ENCODE assay signal across 1 cellular context in the genomic region with DNA sequence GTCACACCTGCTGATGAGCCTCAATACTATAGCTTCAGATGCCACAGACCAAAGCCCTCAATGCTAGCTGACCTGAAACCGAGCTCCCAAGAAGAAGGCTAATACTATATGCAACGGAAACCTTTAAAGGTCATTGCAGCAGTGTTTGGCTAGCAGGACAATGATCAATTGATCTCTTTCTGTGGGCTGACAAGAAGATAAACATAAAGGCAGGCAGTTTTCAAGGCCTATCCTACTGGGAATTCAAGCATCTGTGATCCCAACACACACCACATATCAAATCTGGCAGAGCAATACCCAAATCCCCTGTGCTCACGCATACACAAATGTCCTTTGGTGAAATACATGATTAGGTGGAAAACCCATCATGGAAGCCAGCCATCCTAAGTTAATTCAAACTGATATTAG.
A peak's percentile ranks its signal among the peaks of the same experiment; 100 is the strongest.
TF ChIP-seq lines count a peak whose summit lies in the region.

No MANE protein-coding gene starts in this region.

TF ChIP-seq in HepG2, 621 proteins besides CTCF, POLR2A, EP300 and RAD21 (continues in another document):
- TF ChIP-seq ZNF746 (CRISPR knock-in tag; IDR thresholded peaks at IDR 0.05) = no peak
- TF ChIP-seq HIVEP1 (CRISPR knock-in tag; IDR thresholded peaks at IDR 0.05) = no peak
- no peak for TF ChIP-seq CAMTA2 (CRISPR knock-in tag; IDR thresholded peaks at IDR 0.05; ENCODE audit: borderline replicate concordance)
- no peak for TF ChIP-seq CENPT (CRISPR knock-in tag; IDR thresholded peaks at IDR 0.05; ENCODE audit: low read depth)
- TF ChIP-seq, protein P1, sequence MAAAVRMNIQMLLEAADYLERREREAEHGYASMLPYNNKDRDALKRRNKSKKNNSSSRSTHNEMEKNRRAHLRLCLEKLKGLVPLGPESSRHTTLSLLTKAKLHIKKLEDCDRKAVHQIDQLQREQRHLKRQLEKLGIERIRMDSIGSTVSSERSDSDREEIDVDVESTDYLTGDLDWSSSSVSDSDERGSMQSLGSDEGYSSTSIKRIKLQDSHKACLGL (CRISPR knock-in tag; IDR thresholded peaks at IDR 0.05) = no peak
- no peak for TF ChIP-seq MXD4 (CRISPR knock-in tag; IDR thresholded peaks at IDR 0.05)
- TF ChIP-seq CREM (IDR thresholded peaks at IDR 0.05) = peak; percentile 64; the same call in 1 of the 2 replicates
- no peak for TF ChIP-seq CREM (CRISPR knock-in tag; IDR thresholded peaks at IDR 0.05)
- TF ChIP-seq NRL (CRISPR knock-in tag; IDR thresholded peaks at IDR 0.05; ENCODE audit: borderline replicate concordance) = no peak
- TF ChIP-seq RORA (CRISPR knock-in tag; IDR thresholded peaks at IDR 0.05) = no peak
- TF ChIP-seq NPAS2 (CRISPR knock-in tag; IDR thresholded peaks at IDR 0.05; ENCODE audit: borderline replicate concordance) = no peak
- no peak for TF ChIP-seq ZNF549 (CRISPR knock-in tag; IDR thresholded peaks at IDR 0.05)
- no peak for TF ChIP-seq NCOA5 (CRISPR knock-in tag; IDR thresholded peaks at IDR 0.05)
- no peak for TF ChIP-seq GTF2F1 (IDR thresholded peaks at IDR 0.05; ENCODE audit: low read length)
- TF ChIP-seq, protein P2, sequence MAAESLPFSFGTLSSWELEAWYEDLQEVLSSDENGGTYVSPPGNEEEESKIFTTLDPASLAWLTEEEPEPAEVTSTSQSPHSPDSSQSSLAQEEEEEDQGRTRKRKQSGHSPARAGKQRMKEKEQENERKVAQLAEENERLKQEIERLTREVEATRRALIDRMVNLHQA (CRISPR knock-in tag; IDR thresholded peaks at IDR 0.05) = no peak
- TF ChIP-seq ZNF790 (CRISPR knock-in tag; IDR thresholded peaks at IDR 0.05; ENCODE audit: borderline replicate concordance) = no peak
- TF ChIP-seq SETDB1 (CRISPR knock-in tag; IDR thresholded peaks at IDR 0.05; ENCODE audit: borderline replicate concordance) = no peak
- TF ChIP-seq TMF1 (CRISPR knock-in tag; IDR thresholded peaks at IDR 0.05; ENCODE audit: low read depth) = no peak
- no peak for TF ChIP-seq RERE (CRISPR knock-in tag; IDR thresholded peaks at IDR 0.05; ENCODE audit: low read depth)
- peak; percentile 51; the same call in 1 of the 2 replicates for TF ChIP-seq SP5 (CRISPR knock-in tag; IDR thresholded peaks at IDR 0.05; ENCODE audit: borderline replicate concordance, low read depth)
- TF ChIP-seq, protein P3, sequence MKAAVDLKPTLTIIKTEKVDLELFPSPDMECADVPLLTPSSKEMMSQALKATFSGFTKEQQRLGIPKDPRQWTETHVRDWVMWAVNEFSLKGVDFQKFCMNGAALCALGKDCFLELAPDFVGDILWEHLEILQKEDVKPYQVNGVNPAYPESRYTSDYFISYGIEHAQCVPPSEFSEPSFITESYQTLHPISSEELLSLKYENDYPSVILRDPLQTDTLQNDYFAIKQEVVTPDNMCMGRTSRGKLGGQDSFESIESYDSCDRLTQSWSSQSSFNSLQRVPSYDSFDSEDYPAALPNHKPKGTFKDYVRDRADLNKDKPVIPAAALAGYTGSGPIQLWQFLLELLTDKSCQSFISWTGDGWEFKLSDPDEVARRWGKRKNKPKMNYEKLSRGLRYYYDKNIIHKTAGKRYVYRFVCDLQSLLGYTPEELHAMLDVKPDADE (CRISPR knock-in tag; IDR thresholded peaks at IDR 0.05) = no peak
- TF ChIP-seq ZNF503 (CRISPR knock-in tag; IDR thresholded peaks at IDR 0.05) = no peak
- no peak for TF ChIP-seq ZBTB7B (CRISPR knock-in tag; IDR thresholded peaks at IDR 0.05)
- TF ChIP-seq HMGXB4 (CRISPR knock-in tag; IDR thresholded peaks at IDR 0.05; ENCODE audit: borderline replicate concordance in 1 of 2, low read depth in 1 of 2) = 0 out of 4 replicates have a peak, but pooled peaks of 1 of the 2 experiments have one; percentile 13
- no peak for TF ChIP-seq PRDM4 (CRISPR knock-in tag; IDR thresholded peaks at IDR 0.05; ENCODE audit: borderline replicate concordance)
- TF ChIP-seq SAP130 (CRISPR knock-in tag; IDR thresholded peaks at IDR 0.05; ENCODE audit: low read depth) = peak; percentile 80
- no peak for TF ChIP-seq MBNL3 (CRISPR knock-in tag; conservative IDR thresholded peaks at IDR 0.05)
- TF ChIP-seq ZNF136 (CRISPR knock-in tag; IDR thresholded peaks at IDR 0.05; ENCODE audit: low read depth) = no peak
- no peak; the same call in 1 of the 2 replicates for TF ChIP-seq MBD4 (IDR thresholded peaks at IDR 0.05; ENCODE audit: borderline replicate concordance, low read length)
- no peak for TF ChIP-seq ZNF724P (CRISPR knock-in tag; IDR thresholded peaks at IDR 0.05; ENCODE audit: borderline replicate concordance)
- TF ChIP-seq FOXA1 (IDR thresholded peaks at IDR 0.05) = no peak
- TF ChIP-seq FOXA1 (CRISPR knock-in tag; IDR thresholded peaks at IDR 0.05) = peak; percentile 69
- TF ChIP-seq PAF1 (CRISPR knock-in tag; IDR thresholded peaks at IDR 0.05) = no peak
- TF ChIP-seq MAZ (IDR thresholded peaks at IDR 0.05; ENCODE audit: borderline replicate concordance, low read depth, low read length) = no peak
- no peak for TF ChIP-seq MAZ (CRISPR knock-in tag; IDR thresholded peaks at IDR 0.05; ENCODE audit: low read depth)
- no peak for TF ChIP-seq KLF11 (CRISPR knock-in tag; IDR thresholded peaks at IDR 0.05)
- 0 out of 2 replicates have a peak, but pooled peaks have one; percentile 25 for TF ChIP-seq ZNF761 (CRISPR knock-in tag; conservative IDR thresholded peaks at IDR 0.05)
- TF ChIP-seq HOXD1 (CRISPR knock-in tag; IDR thresholded peaks at IDR 0.05) = no peak; the same call in 1 of the 2 replicates
- TF ChIP-seq, protein P4, sequence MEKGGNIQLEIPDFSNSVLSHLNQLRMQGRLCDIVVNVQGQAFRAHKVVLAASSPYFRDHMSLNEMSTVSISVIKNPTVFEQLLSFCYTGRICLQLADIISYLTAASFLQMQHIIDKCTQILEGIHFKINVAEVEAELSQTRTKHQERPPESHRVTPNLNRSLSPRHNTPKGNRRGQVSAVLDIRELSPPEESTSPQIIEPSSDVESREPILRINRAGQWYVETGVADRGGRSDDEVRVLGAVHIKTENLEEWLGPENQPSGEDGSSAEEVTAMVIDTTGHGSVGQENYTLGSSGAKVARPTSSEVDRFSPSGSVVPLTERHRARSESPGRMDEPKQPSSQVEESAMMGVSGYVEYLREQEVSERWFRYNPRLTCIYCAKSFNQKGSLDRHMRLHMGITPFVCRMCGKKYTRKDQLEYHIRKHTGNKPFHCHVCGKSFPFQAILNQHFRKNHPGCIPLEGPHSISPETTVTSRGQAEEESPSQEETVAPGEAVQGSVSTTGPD (CRISPR knock-in tag; IDR thresholded peaks at IDR 0.05) = peak; percentile 56; the same call in 1 of the 2 replicates
- no peak for TF ChIP-seq TSC22D2 (CRISPR knock-in tag; IDR thresholded peaks at IDR 0.05; ENCODE audit: borderline replicate concordance)
- no peak; the same call in 1 of the 2 replicates for TF ChIP-seq DNMT3B (CRISPR knock-in tag; conservative IDR thresholded peaks at IDR 0.05)
- TF ChIP-seq, protein P5, sequence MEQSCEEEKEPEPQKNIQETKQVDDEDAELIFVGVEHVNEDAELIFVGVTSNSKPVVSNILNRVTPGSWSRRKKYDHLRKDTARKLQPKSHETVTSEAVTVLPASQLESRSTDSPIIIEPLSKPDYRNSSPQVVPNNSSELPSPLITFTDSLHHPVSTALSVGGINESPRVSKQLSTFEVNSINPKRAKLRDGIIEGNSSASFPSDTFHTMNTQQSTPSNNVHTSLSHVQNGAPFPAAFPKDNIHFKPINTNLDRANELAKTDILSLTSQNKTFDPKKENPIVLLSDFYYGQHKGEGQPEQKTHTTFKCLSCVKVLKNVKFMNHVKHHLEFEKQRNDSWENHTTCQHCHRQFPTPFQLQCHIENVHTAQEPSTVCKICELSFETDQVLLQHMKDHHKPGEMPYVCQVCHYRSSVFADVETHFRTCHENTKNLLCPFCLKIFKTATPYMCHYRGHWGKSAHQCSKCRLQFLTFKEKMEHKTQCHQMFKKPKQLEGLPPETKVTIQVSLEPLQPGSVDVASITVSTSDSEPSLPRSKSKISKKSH (CRISPR knock-in tag; IDR thresholded peaks at IDR 0.05; ENCODE audit: borderline replicate concordance) = no peak
- TF ChIP-seq, protein P6, sequence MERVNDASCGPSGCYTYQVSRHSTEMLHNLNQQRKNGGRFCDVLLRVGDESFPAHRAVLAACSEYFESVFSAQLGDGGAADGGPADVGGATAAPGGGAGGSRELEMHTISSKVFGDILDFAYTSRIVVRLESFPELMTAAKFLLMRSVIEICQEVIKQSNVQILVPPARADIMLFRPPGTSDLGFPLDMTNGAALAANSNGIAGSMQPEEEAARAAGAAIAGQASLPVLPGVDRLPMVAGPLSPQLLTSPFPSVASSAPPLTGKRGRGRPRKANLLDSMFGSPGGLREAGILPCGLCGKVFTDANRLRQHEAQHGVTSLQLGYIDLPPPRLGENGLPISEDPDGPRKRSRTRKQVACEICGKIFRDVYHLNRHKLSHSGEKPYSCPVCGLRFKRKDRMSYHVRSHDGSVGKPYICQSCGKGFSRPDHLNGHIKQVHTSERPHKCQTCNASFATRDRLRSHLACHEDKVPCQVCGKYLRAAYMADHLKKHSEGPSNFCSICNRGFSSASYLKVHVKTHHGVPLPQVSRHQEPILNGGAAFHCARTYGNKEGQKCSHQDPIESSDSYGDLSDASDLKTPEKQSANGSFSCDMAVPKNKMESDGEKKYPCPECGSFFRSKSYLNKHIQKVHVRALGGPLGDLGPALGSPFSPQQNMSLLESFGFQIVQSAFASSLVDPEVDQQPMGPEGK (CRISPR knock-in tag; IDR thresholded peaks at IDR 0.05) = no peak; the same call in 1 of the 2 replicates
- no peak for TF ChIP-seq ZBTB8A (CRISPR knock-in tag; IDR thresholded peaks at IDR 0.05; ENCODE audit: borderline replicate concordance, low read depth)
